In the genomic region with DNA sequence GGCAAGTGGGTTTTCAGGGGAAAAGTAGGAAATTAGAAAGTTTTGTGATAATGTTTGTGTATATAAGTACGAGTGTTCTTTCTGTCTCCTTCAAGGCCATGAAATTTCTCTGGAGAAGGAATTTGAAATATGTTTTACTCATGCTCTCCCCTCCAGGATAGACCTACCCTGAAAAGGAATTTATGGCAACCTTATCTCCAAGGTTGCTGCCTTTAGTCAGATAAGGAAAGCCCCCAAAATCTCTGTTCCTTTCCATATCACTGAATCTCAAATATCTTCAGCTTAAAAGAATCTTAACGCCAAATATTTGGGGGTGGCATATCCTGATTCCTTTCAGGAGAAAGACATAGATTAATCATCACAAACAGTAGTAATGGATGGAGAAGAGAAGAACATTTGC, we compare ENCODE assay signal across 17 cellular contexts. TPM values are rescaled to one million over a fixed set of nuclear protein-coding genes. Genes with fewer than 3 reads are reported as not detected.
DNase-seq lines count a peak whose midpoint lies in the region; TF ChIP-seq lines count a peak whose summit lies in the region.
"Had no signal": no experiment of that assay in that cellular context is flagged by ENCODE, and none has a peak within 500 bp of the region (broad histone marks: within the 10 kb centered on the region; RNA-seq: fewer than 3 reads in every experiment).

No MANE protein-coding gene starts in this region.

- no peak overlapping the region for H3K4me3 ChIP-seq in PC-9
- no peak overlapping the region for H3K4me3 ChIP-seq in hepatocyte
- H3K4me3 ChIP-seq in transverse colon = no peak overlapping the region
- H3K4me3 ChIP-seq: BLaER1, GM23338, tibial nerve had no signal

- H3K79me2 ChIP-seq in PC-9 (ENCODE audit: low read depth) (no peaks in the 10 kb centered on the region), hepatocyte (no peaks in the 10 kb centered on the region)

- H4K20me1 ChIP-seq in PC-9 (ENCODE audit: insufficient read depth) = no peaks in the 10 kb centered on the region
- H4K20me1 ChIP-seq in hepatocyte (ENCODE audit: insufficient read depth, poor library complexity, severe bottlenecking) = no peaks in the 10 kb centered on the region
- H4K20me1 ChIP-seq: BLaER1 had no signal

- CTCF ChIA-PET in PC-9 (lab: Charles Lee) = interaction anchor here (0.6 kb wide), 1 partner anchor 355 kb away, joined by 3 read pairs; no protein-coding TSS in a partner anchor

- H3K9me2 ChIP-seq in PC-9 (ENCODE audit: insufficient read depth) (no peaks in the 10 kb centered on the region), hepatocyte (replicated peaks; ENCODE audit: insufficient read depth) (no peaks in the 10 kb centered on the region)

- in situ Hi-C loops in transverse colon (cut with MboI; ENCODE audit: low pct_ligation_motif_present in 1 of 4, low pct_unique_long_range_greater_than_20kb in 1 of 4, low sequenced_read_pairs in 3 of 4) = loop anchor here in 3 of 4 donors (5.0 to 25.0 kb wide), 5 partner anchors 314 to 424 kb away; partner anchors contain the start of gene CR1 (in 2 of the 3)

- BruUV-seq in PC-9 (replicated peaks; lab: Mats Ljungman, UMichigan) = no TSS peak

- 17% methylated on average over 2 of the region's 2 CpGs for WGBS in hepatocyte (ENCODE audit: low lambda C conversion rate, missing lambda C conversion rate)
- WGBS in transverse colon (ENCODE audit: low coverage in 1 of 2), 2 donors = 81 to 83% methylated on average over 2 of the region's 2 CpGs

- H3K27ac ChIP-seq in PC-9 (peak overlapping the region; percentile 43), hepatocyte (peak overlapping the region; percentile 86), transverse colon (peak overlapping the region; percentile 61 to 79 (median 72))
- H3K27ac ChIP-seq: BLaER1, tibial nerve had no signal

- H3K36me3 ChIP-seq in PC-9 (ENCODE audit: low read depth) (no peaks in the 10 kb centered on the region), hepatocyte (replicated peaks; ENCODE audit: insufficient read depth, low read depth) (no peaks in the 10 kb centered on the region), transverse colon (no peaks in the 10 kb centered on the region)
- H3K36me3 ChIP-seq: BLaER1, tibial nerve had no signal

- TF ChIP-seq EP300 in transverse colon (IDR thresholded peaks at IDR 0.05; ENCODE audit: low read depth) = no peak

- peak overlapping the region; percentile 17 for H3K4me2 ChIP-seq in PC-9
- H3K4me2 ChIP-seq in hepatocyte = peak overlapping the region; percentile 21
- H3K4me2 ChIP-seq: GM23338 had no signal

- no peak for TF ChIP-seq POLR2A in transverse colon (IDR thresholded peaks at IDR 0.05)

- TF ChIP-seq CTCF in PC-9 (conservative IDR thresholded peaks at IDR 0.05) (no peak), hepatocyte (IDR thresholded peaks at IDR 0.05; ENCODE audit: poor library complexity) (no peak), transverse colon (IDR thresholded peaks at IDR 0.05) (no peak)

- H3K4me1 ChIP-seq in PC-9 (replicated peaks; ENCODE audit: insufficient read depth) (peaks cover 30% of the 10 kb centered on the region), hepatocyte (ENCODE audit: insufficient read depth) (peaks cover 38% of the 10 kb centered on the region), transverse colon (peaks cover 0 to 17% (median 13%) of the 10 kb centered on the region in 4 donors)

- intact Hi-C loops in PC-9 (cut with micrococcal nuclease; ENCODE audit: unreplicated experiment) = loop anchor here (1.0 to 10.0 kb wide), 2 partner anchors 117 to 228 kb away; no protein-coding TSS in a partner anchor
- intact Hi-C loops in transverse colon (cut with DNase I; ENCODE audit: low total_unique reads) = loop anchor here (10.0 kb wide), 1 partner anchor 317 kb away; no protein-coding TSS in a partner anchor

- H3K27me3 ChIP-seq in PC-9 (ENCODE audit: insufficient read depth, low read depth) = no peaks in the 10 kb centered on the region
- H3K27me3 ChIP-seq in hepatocyte = no peaks in the 10 kb centered on the region
- no peaks in the 10 kb centered on the region for H3K27me3 ChIP-seq in transverse colon
- H3K27me3 ChIP-seq: BLaER1, tibial nerve had no signal

- POLR2A ChIA-PET in PC-9 (lab: Charles Lee; ENCODE audit: unreplicated experiment) = interaction anchor here (0.7 kb wide), 1 partner anchor 233 kb away, joined by 3 read pairs; no protein-coding TSS in a partner anchor

- peak in 1 of 2 experiments; percentile 54 for DNase-seq in PC-9
- no peak for DNase-seq in hepatocyte (ENCODE audit: low spot score)
- no peak for DNase-seq in transverse colon
- DNase-seq in NOMO-1 treated with dmso at 0.1 percent for 144 hours (lab: John Stamatoyannopoulos, UW; ENCODE audit: unreplicated experiment) = no peak
- DNase-seq in NCI-H345 treated with DMSO at 0.1 percent for 48 hours (lab: John Stamatoyannopoulos, UW; ENCODE audit: unreplicated experiment) = no peak
- DNase-seq: activated naive CD8-positive, alpha-beta T cell treated with anti-CD3 and anti-CD28 coated beads for 36 hours; DMS 273 treated with DMSO at 0.1 percent for 48 hours; head of caudate nucleus; mesenchymal stem cell; NCI-H1930; stimulated activated CD4-positive, alpha-beta T cell treated with anti-CD3 and anti-CD28 coated beads, Interleukin-12 subunit alpha, Interleukin-12 subunit beta, amount 100 ng/mL, for 4 hours had no signal

- peaks cover 13% of the 10 kb centered on the region; the same call in 1 of the 2 replicates for H3F3A ChIP-seq in PC-9 (ENCODE audit: insufficient read depth, low read depth)

- no peaks in the 10 kb centered on the region for H3K9me3 ChIP-seq in PC-9 (ENCODE audit: insufficient read depth, low read depth)
- H3K9me3 ChIP-seq in hepatocyte (ENCODE audit: low read depth) = no peaks in the 10 kb centered on the region
- H3K9me3 ChIP-seq in transverse colon = no peaks in the 10 kb centered on the region
- H3K9me3 ChIP-seq: BLaER1, tibial nerve had no signal

- H2AFZ ChIP-seq in PC-9 (no peak overlapping the region), hepatocyte (no peak overlapping the region)

RNA-seq across cellular contexts. Expression of gene C4BPB, which starts 0.5 kb away (rescaled TPM):
- 1.4 and 4.2 TPM in 2 replicates for total RNA-seq in PC-9 (2021)
- 16.0 and 16.8 TPM in 2 replicates for total RNA-seq in hepatocyte
- 12.4 and 13.5 TPM in 2 replicates for polyA plus RNA-seq in hepatocyte
- total RNA-seq in transverse colon = 10 to 100 TPM in 1 of 4 donors, 1 to 10 TPM in 2, not detected in 1; 3.7 to 16.8 (median 9.8) TPM
- total RNA-seq: esophagus mucosa, GM23338, NCI-H460, neural crest cell had no signal
- polyA plus RNA-seq: GM23338 had no signal

RNA-seq across cellular contexts. Expression of gene C4BPA, which starts 15.9 kb away (rescaled TPM):
- total RNA-seq in PC-9 (2021) (not detected in 2 replicates), hepatocyte (17.2 and 23.5 TPM in 2 replicates), transverse colon (1 to 10 TPM in 3 of 4 donors, not detected in 1; 2.2 to 4.4 (median 2.5) TPM)
- 10.2 and 12.4 TPM in 2 replicates for polyA plus RNA-seq in hepatocyte
- total RNA-seq: activated naive CD8-positive, alpha-beta T cell treated with anti-CD3 and anti-CD28 coated beads for 36 hours; GM23338; NCI-H460; neural crest cell; tibial nerve had no signal
- polyA plus RNA-seq: GM23338 had no signal

RNA-seq across cellular contexts. Expression of gene PFKFB2, which starts 35.1 kb away (rescaled TPM):
- total RNA-seq in PC-9 (2021) (16.3 and 28.0 TPM in 2 replicates), hepatocyte (19.2 and 23.6 TPM in 2 replicates), transverse colon (100 to 1,000 TPM in 1 of 4 donors, 10 to 100 TPM in 3; 84.2 to 155 (median 91.1) TPM)
- 9.5 and 10.0 TPM in 2 replicates for polyA plus RNA-seq in hepatocyte

RNA-seq across cellular contexts. Expression of gene YOD1, which starts 37.2 kb away (rescaled TPM):
- total RNA-seq in PC-9 (2021) (11.2 and 12.5 TPM in 2 replicates), hepatocyte (25.7 and 25.8 TPM in 2 replicates), transverse colon (10 to 100 TPM in 2 of 4 donors, 1 to 10 TPM in 2; 9.0 to 17.5 (median 12.0) TPM)
- 4.5 and 5.6 TPM in 2 replicates for polyA plus RNA-seq in hepatocyte

RNA-seq across cellular contexts. Expression of gene C1orf116, which starts 55.6 kb away (rescaled TPM):
- total RNA-seq in PC-9 (2021) = 30.2 and 36.7 TPM in 2 replicates
- 16.7 and 18.3 TPM in 2 replicates for total RNA-seq in hepatocyte
- polyA plus RNA-seq in hepatocyte = 15.7 and 18.7 TPM in 2 replicates
- 10 to 100 TPM; 25.7 to 41.2 (median 29.2) TPM for total RNA-seq in transverse colon
- total RNA-seq: NCI-H460 had no signal
